16 cellular contexts compared by ENCODE assay signal in the genomic region with DNA sequence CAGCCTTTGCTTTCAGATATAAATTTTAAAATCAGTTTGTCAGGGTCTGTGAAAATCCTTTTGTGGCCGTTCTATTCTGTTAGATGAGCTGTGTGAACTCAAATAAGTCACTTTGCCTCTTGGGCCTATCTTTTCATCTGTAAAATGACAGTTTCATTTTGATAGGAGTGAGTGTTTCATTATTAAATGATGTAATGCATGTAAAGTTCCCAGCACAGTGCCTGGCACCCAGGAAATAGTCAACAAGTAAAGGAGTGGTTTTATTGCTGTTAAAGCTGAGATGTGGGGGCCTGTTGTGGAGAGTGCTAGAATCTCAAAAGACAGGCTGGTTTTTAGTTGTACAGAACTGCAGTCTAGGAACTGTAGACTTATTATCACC.
DNase-seq lines count a peak whose midpoint lies in the region; ATAC-seq, FAIRE-seq and TF ChIP-seq lines count a peak whose summit lies in the region.
"Had no signal": no experiment of that assay in that cellular context is flagged by ENCODE, and none has a peak within 500 bp of the region (broad histone marks: within the 10 kb centered on the region; RNA-seq: fewer than 3 reads in every experiment).

No MANE protein-coding gene starts in this region.

- H3K27ac Mint-ChIP-seq in immature natural killer cell, result peak overlapping the region; percentile 66 to 88 (median 86)

- DNase-seq in GM12864 (ENCODE audit: low read depth) (peak; percentile 22), GM19239 (ENCODE audit: insufficient read length, low spot score) (no peak), immature natural killer cell (peak in 1 of 3 donors; percentile 31), dorsolateral prefrontal cortex (no peak), NCI-H2227 (lab: John Stamatoyannopoulos, UW; ENCODE audit: unreplicated experiment) (no peak), A673 (ENCODE audit: low spot score) (no peak)
- DNase-seq: GDM1, GM23248, left ventricle myocardium superior, NCI-H1092 treated with DMSO at 0.1 percent for 48 hours, NCI-H446 treated with DMSO at 0.1 percent for 48 hours, OCI-M1 had no signal

- H4K20me1 ChIP-seq in Loucy (ENCODE audit: insufficient read depth, low read length, poor library complexity, severe bottlenecking), result no peaks in the 10 kb centered on the region

- intact Hi-C loops in dorsolateral prefrontal cortex (cut with DNase I), result no loop called here
- intact Hi-C loops in A673 (cut with micrococcal nuclease; ENCODE audit: unreplicated experiment), result no loop called here

- peaks cover 0 to 2% (median 2%) of the 10 kb centered on the region in 3 donors for H3K27me3 Mint-ChIP-seq in immature natural killer cell (ENCODE audit: low read depth in 3 of 3)

- H3K36me3 Mint-ChIP-seq in immature natural killer cell, result no peaks in the 10 kb centered on the region

- H3K9me3 ChIP-seq in Loucy (ENCODE audit: insufficient read depth, low read depth, low read length) (no peaks in the 10 kb centered on the region), A673 (ENCODE audit: low read depth, low read length, poor library complexity, severe bottlenecking) (no peaks in the 10 kb centered on the region)
- H3K9me3 ChIP-seq: thoracic aorta had no signal

- H3K79me2 ChIP-seq in Loucy (ENCODE audit: insufficient read depth, low read length), result no peaks in the 10 kb centered on the region

- TF ChIP-seq CTCF in GM12864 (IDR thresholded peaks at IDR 0.05; ENCODE audit: low read depth, low read length, missing control alignments) (no peak), Loucy (conservative IDR thresholded peaks at IDR 0.05; ENCODE audit: low read length) (no peak), dorsolateral prefrontal cortex (IDR thresholded peaks at IDR 0.05 in 54 of 56, conservative IDR thresholded peaks at IDR 0.05 in 2 of 56; ENCODE audit: low read depth in 1 of 56, partially characterized antibody in 56 of 56) (no peak), A673 (conservative IDR thresholded peaks at IDR 0.05; ENCODE audit: low read depth, low read length) (no peak)

- H3K4me3 ChIP-seq in GM12864 (ENCODE audit: low read depth, low read length), result no peak overlapping the region
- H3K4me3 ChIP-seq in Loucy (ENCODE audit: low read length, poor library complexity, severe bottlenecking), result no peak overlapping the region
- no peak overlapping the region for H3K4me3 ChIP-seq in dorsolateral prefrontal cortex
- no peak overlapping the region for H3K4me3 ChIP-seq in A673 (ENCODE audit: low read depth, low read length, poor library complexity, severe bottlenecking)
- H3K4me3 ChIP-seq: GM23248, thoracic aorta had no signal

- POLR2A ChIA-PET in A673 (lab: Charles Lee; ENCODE audit: low non-redundant PET), result no interaction called here

- BruUV-seq in A673 (replicated peaks; lab: Mats Ljungman, UMichigan), result no TSS peak

- no peaks in the 10 kb centered on the region for H3K9me2 ChIP-seq in Loucy (replicated peaks; ENCODE audit: low read depth, low read length)

- H3K4me3 Mint-ChIP-seq in immature natural killer cell, result peak overlapping the region in 3 of 5 donors; percentile 19 to 78 (median 50)
- H3K4me3 Mint-ChIP-seq: neural crest cell had no signal

- no peak for ATAC-seq in HG02623 (IDR thresholded peaks at IDR 0.05; ENCODE audit: unreplicated experiment)

- peaks cover 0 to 1% (median 0%) of the 10 kb centered on the region in 6 donors for H3K9me3 Mint-ChIP-seq in immature natural killer cell
- H3K9me3 Mint-ChIP-seq: neural crest cell had no signal

- H2AFZ ChIP-seq in Loucy (ENCODE audit: low read length), result peak overlapping the region; percentile 29; the same call in 1 of the 2 replicates
- H2AFZ ChIP-seq: GM23248 had no signal

- no peaks in the 10 kb centered on the region for H3F3A ChIP-seq in Loucy (ENCODE audit: low read depth)

- peak overlapping the region; percentile 6 for H3K4me2 ChIP-seq in Loucy (ENCODE audit: low read depth, low read length, poor library complexity, severe bottlenecking)

- peak overlapping the region; percentile 13 for H3K9ac ChIP-seq in Loucy (ENCODE audit: low read depth, low read length, poor library complexity, severe bottlenecking)
- H3K9ac ChIP-seq: GM23248 had no signal

- H3K27me3 ChIP-seq in Loucy (ENCODE audit: insufficient read depth, low read length, poor library complexity, severe bottlenecking), result no peaks in the 10 kb centered on the region
- no peaks in the 10 kb centered on the region for H3K27me3 ChIP-seq in dorsolateral prefrontal cortex
- H3K27me3 ChIP-seq in A673 (replicated peaks; ENCODE audit: insufficient read depth, low read depth, low read length, poor library complexity), result no peaks in the 10 kb centered on the region

- peak; percentile 85 for FAIRE-seq in GM19239 (lab: Jason Lieb, UNC)

- H3K27ac ChIP-seq in dorsolateral prefrontal cortex, result no peak overlapping the region
- H3K27ac ChIP-seq in A673 (ENCODE audit: low read depth, low read length, poor library complexity, severe bottlenecking), result no peak overlapping the region
- H3K27ac ChIP-seq: GM23248, thoracic aorta had no signal

- H3K36me3 ChIP-seq in Loucy (ENCODE audit: insufficient read depth, low read length) (no peaks in the 10 kb centered on the region), A673 (ENCODE audit: insufficient read depth, low read length, poor library complexity, severe bottlenecking) (no peaks in the 10 kb centered on the region)
- H3K36me3 ChIP-seq: thoracic aorta had no signal

- peaks cover 35% of the 10 kb centered on the region in 2 donors for H3K4me1 Mint-ChIP-seq in immature natural killer cell

- CTCF ChIA-PET in A673 (lab: Charles Lee), result no interaction called here

- H3K4me1 ChIP-seq in Loucy (ENCODE audit: insufficient read depth, low read length, poor library complexity, severe bottlenecking), result peaks cover 30% of the 10 kb centered on the region
- H3K4me1 ChIP-seq in A673 (ENCODE audit: insufficient read depth, low read length, poor library complexity, severe bottlenecking), result no peaks in the 10 kb centered on the region
